Comparison of ENCODE assay signal across 1 cellular context in the genomic region with DNA sequence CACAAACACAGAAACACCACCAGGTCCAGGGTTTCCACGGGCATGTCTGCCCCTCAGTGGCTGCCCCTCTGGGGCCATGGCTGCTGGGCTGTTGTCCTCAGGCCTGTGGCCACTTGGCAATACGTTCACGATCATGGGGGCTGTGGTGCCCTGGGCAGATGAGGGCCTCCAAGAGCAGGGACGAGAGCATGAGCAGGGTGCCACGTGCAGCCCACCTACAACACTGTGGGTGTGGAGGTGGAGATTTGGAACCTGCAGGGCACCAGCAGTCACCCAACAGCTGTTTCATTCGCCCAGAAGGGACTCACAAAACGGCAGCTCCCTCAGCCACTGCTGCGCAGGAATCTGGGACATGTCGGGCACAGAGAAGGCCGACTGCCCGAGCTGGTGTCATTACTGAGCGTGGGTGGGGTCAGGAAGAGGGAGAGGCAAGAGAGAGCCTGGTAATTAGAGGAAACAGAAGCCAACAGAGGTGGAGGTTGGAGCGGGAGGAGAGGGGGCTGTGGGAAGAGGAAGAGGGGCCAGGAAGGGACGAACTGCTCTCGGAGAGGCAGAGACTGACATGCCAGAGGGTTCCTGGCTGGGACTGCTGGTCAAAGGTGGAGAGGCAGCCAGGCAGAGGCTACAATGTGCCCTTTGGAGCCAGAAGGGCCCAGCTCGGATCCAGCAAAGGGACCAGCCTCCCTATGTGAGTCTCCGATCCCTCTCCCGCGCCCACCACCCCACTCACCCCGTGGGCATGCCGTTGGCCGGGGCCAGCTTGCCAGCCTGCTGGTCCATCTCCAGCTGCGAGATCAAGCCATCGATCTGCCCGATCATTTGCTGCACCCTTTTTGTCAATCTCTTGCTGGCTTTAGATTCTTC.
A peak's percentile ranks its signal among the peaks of the same experiment; 100 is the strongest.
TF ChIP-seq lines count a peak whose summit lies in the region.

No MANE protein-coding gene starts in this region.

TF ChIP-seq in HepG2, 621 proteins besides CTCF, POLR2A, EP300 and RAD21:
- TF ChIP-seq SOX13 (IDR thresholded peaks at IDR 0.05): no peak
- TF ChIP-seq SOX13 (CRISPR knock-in tag; conservative IDR thresholded peaks at IDR 0.05 in 1 of 2, IDR thresholded peaks at IDR 0.05 in 1 of 2): no peak
- TF ChIP-seq AGO2 (optimal IDR thresholded peaks at IDR 0.05; ENCODE audit: low read depth, low read length): peak; percentile 44
- no peak for TF ChIP-seq ZNF296 (CRISPR knock-in tag; conservative IDR thresholded peaks at IDR 0.05)
- TF ChIP-seq ZSCAN12 (CRISPR knock-in tag; IDR thresholded peaks at IDR 0.05): no peak
TF ChIP-seq in HepG2: peak in this region for 1.
